In genomic region chr12:25994901-25995625, GRCh38 we compare ENCODE assay signal across 19 cellular contexts. TPM values are rescaled to one million over a fixed set of nuclear protein-coding genes. Genes with fewer than 3 reads are reported as not detected.
DNase-seq lines count a peak whose midpoint lies in the region; ATAC-seq, FAIRE-seq and TF ChIP-seq lines count a peak whose summit lies in the region.
"Had no signal": no experiment of that assay in that cellular context is flagged by ENCODE, and none has a peak within 500 bp of the region (broad histone marks: within the 10 kb centered on the region; RNA-seq: fewer than 3 reads in every experiment).

No MANE protein-coding gene starts in this region.

- no peak overlapping the region for H3K56ac ChIP-seq in H1 (replicated peaks; ENCODE audit: insufficient read length, low read depth, low read length)

- H2BK12ac ChIP-seq in H1 (ENCODE audit: low read depth, low read length), result no peak overlapping the region

- no peak for TF ChIP-seq RAD21 in H1 (IDR thresholded peaks at IDR 0.05 in 1 of 2, conservative IDR thresholded peaks at IDR 0.05 in 1 of 2; ENCODE audit: low read depth in 2 of 2, low read length in 2 of 2)

- H3K23ac ChIP-seq in H1 (ENCODE audit: insufficient read length), result no peak overlapping the region

- no peak for ATAC-seq in heart right ventricle
- ATAC-seq: natural killer cell; stimulated activated effector memory CD8-positive, alpha-beta T cell treated with anti-CD3 and anti-CD28 coated beads, Interleukin-12 subunit alpha, Interleukin-12 subunit beta, amount 100 ng/mL, for 72 hours had no signal

- 0 out of 4 replicates have a peak overlapping the region, but pooled peaks of 1 of the 2 experiments have one; percentile 7 for H3K4me2 ChIP-seq in H1 (ENCODE audit: insufficient read depth in 1 of 2, low read depth in 2 of 2, low read length in 2 of 2)

- H3K27ac ChIP-seq in left ventricle myocardium inferior (replicated peaks) (peak overlapping the region; percentile 27), heart right ventricle (no peak overlapping the region), H1 (ENCODE audit: low read depth, low read length) (no peak overlapping the region), uterus (peak overlapping the region; percentile 55 to 66)
- H3K27ac ChIP-seq: colonic mucosa, thyroid gland had no signal

- peaks cover 7% of the 10 kb centered on the region for H3K36me3 Mint-ChIP-seq in nephron (ENCODE audit: low read depth)
- H3K36me3 Mint-ChIP-seq: CD14-positive monocyte; natural killer cell; stimulated activated effector memory CD8-positive, alpha-beta T cell treated with anti-CD3 and anti-CD28 coated beads, Interleukin-12 subunit alpha, Interleukin-12 subunit beta, amount 100 ng/mL, for 72 hours had no signal

- H3K27ac Mint-ChIP-seq in nephron, result peak overlapping the region; percentile 1 to 64 (median 17)
- H3K27ac Mint-ChIP-seq: CD14-positive monocyte; natural killer cell; stimulated activated effector memory CD8-positive, alpha-beta T cell treated with anti-CD3 and anti-CD28 coated beads, Interleukin-12 subunit alpha, Interleukin-12 subunit beta, amount 100 ng/mL, for 72 hours had no signal

- no peak for TF ChIP-seq EP300 in H1 (IDR thresholded peaks at IDR 0.05; ENCODE audit: borderline replicate concordance in 1 of 2, low read depth in 2 of 2, low read length in 2 of 2)

- no peaks in the 10 kb centered on the region for H3K23me2 ChIP-seq in H1 (ENCODE audit: low read depth, low read length)

- H3K9me3 Mint-ChIP-seq in nephron, result no peaks in the 10 kb centered on the region
- H3K9me3 Mint-ChIP-seq: natural killer cell; stimulated activated effector memory CD8-positive, alpha-beta T cell treated with anti-CD3 and anti-CD28 coated beads, Interleukin-12 subunit alpha, Interleukin-12 subunit beta, amount 100 ng/mL, for 72 hours had no signal

- H3K4me1 ChIP-seq in left ventricle myocardium inferior (peaks cover 47% of the 10 kb centered on the region), heart right ventricle (peaks cover 0 to 51% (median 21%) of the 10 kb centered on the region in 9 donors), H1 (replicated peaks in 1 of 4; ENCODE audit: control insufficient read depth in 3 of 4, insufficient read depth in 4 of 4, low read length in 3 of 4) (peaks cover 2 to 29% (median 16%) of the 10 kb centered on the region in 4 experiments; a peak in 6 of 7 replicates), uterus (no peaks in the 10 kb centered on the region)
- H3K4me1 ChIP-seq: colonic mucosa had no signal

- H3K9ac ChIP-seq in H1 (replicated peaks in 1 of 4; ENCODE audit: extremely low read depth in 1 of 4, low read depth in 3 of 4, low read length in 3 of 4), result no peak overlapping the region

- H2AK5ac ChIP-seq in H1 (ENCODE audit: low read depth, low read length), result no peak overlapping the region

- H2BK5ac ChIP-seq in H1 (ENCODE audit: low read depth, low read length), result no peak overlapping the region

- DNase-seq in left ventricle myocardium inferior, result no peak
- DNase-seq in heart right ventricle, result no peak
- no peak for DNase-seq in H1 (ENCODE audit: low read depth in 1 of 2, low spot score in 2 of 2)
- DNase-seq in uterus, result no peak
- no peak for DNase-seq in HUDEP-2 (lab: John Stamatoyannopoulos, UW; ENCODE audit: unreplicated experiment in 76 of 76)
- no peak for DNase-seq in H7
- no peak for DNase-seq in hypothalamus (lab: John Stamatoyannopoulos, UW)
- DNase-seq: activated naive CD4-positive, alpha-beta T cell; colonic mucosa; natural killer cell; NCI-H1930; NCI-H446 treated with DMSO at 0.1 percent for 48 hours; thyroid gland had no signal

- TF ChIP-seq CTCF in left ventricle myocardium inferior (IDR thresholded peaks at IDR 0.05; ENCODE audit: borderline replicate concordance) (no peak), heart right ventricle (IDR thresholded peaks at IDR 0.05) (no peak), H1 (IDR thresholded peaks at IDR 0.05; ENCODE audit: control extremely low read depth in 1 of 3, insufficient read depth in 1 of 3, low read depth in 1 of 3, low read length in 3 of 3) (no peak), nephron (IDR thresholded peaks at IDR 0.05; ENCODE audit: unreplicated experiment in 3 of 3) (no peak), uterus (IDR thresholded peaks at IDR 0.05) (no peak)

- no peak overlapping the region for H3K14ac ChIP-seq in H1 (ENCODE audit: insufficient read length)

- no peak overlapping the region for H2AFZ ChIP-seq in H1 (ENCODE audit: low read length)

- intact Hi-C loops in left ventricle myocardium inferior (cut with micrococcal nuclease), result no loop called here
- intact Hi-C loops in heart right ventricle (cut with DNase I), result loop anchor here in 1 of 10 donors (5.0 kb wide), 1 partner anchor 33 kb away; no protein-coding TSS in a partner anchor
- intact Hi-C loops in uterus (cut with DNase I; ENCODE audit: low total_unique reads), result no loop called here

- H3K9me3 ChIP-seq in left ventricle myocardium inferior (replicated peaks) (no peaks in the 10 kb centered on the region), heart right ventricle (no peaks in the 10 kb centered on the region), H1 (ENCODE audit: insufficient read depth in 2 of 2, low read depth in 1 of 2, low read length in 1 of 2) (no peaks in the 10 kb centered on the region), uterus (no peaks in the 10 kb centered on the region)
- H3K9me3 ChIP-seq: colonic mucosa, thyroid gland had no signal

- TF ChIP-seq POLR2A in H1 (IDR thresholded peaks at IDR 0.05; ENCODE audit: control extremely low read depth in 1 of 2, low read depth in 2 of 2, low read length in 2 of 2) (no peak), uterus (IDR thresholded peaks at IDR 0.05) (no peak)

- no peaks in the 10 kb centered on the region; the same call in 1 of the 2 replicates for H3K79me1 ChIP-seq in H1 (ENCODE audit: low read depth, low read length)

- H3K36me3 ChIP-seq in left ventricle myocardium inferior (no peaks in the 10 kb centered on the region), heart right ventricle (no peaks in the 10 kb centered on the region), H1 (ENCODE audit: control insufficient read depth in 2 of 4, insufficient read depth in 4 of 4, low read length in 3 of 4) (no peaks in the 10 kb centered on the region), uterus (no peaks in the 10 kb centered on the region), H7 (replicated peaks; ENCODE audit: control insufficient read depth, insufficient read depth, low read length) (no peaks in the 10 kb centered on the region)
- H3K36me3 ChIP-seq: colonic mucosa, thyroid gland had no signal

- H2BK120ac ChIP-seq in H1 (replicated peaks; ENCODE audit: low read depth, low read length), result no peak overlapping the region

- H3K4me3 ChIP-seq in left ventricle myocardium inferior (no peak overlapping the region), heart right ventricle (no peak overlapping the region), H1 (ENCODE audit: extremely low read depth in 1 of 4, insufficient read depth in 2 of 4, low read depth in 3 of 4, low read length in 4 of 4) (no peak overlapping the region), uterus (no peak overlapping the region), H7 (ENCODE audit: insufficient read depth, low read depth, low read length) (no peak overlapping the region)
- H3K4me3 ChIP-seq: colonic mucosa, lung, thyroid gland had no signal

- CTCF ChIA-PET in H1 (lab: Charles Lee; ENCODE audit: partially characterized antibody), result interaction anchor here (1.8 kb wide), 1 partner anchor 22 kb away, joined by 4 read pairs; no protein-coding TSS in a partner anchor

- H4K20me1 ChIP-seq in H1 (replicated peaks in 1 of 2; ENCODE audit: control insufficient read depth in 1 of 2, insufficient read depth in 2 of 2, low read length in 2 of 2), result peaks cover 2 to 3% of the 10 kb centered on the region in 2 experiments

- H3K18ac ChIP-seq in H1 (ENCODE audit: extremely low read depth, low read length), result no peak overlapping the region

- POLR2A ChIA-PET in H1 (lab: Charles Lee; ENCODE audit: partially characterized antibody), result no interaction called here

- no peak overlapping the region for H2BK20ac ChIP-seq in H1 (ENCODE audit: low read length)

- no peak overlapping the region for H4K5ac ChIP-seq in H1 (ENCODE audit: insufficient read length, low read depth, low read length)

- H3K4ac ChIP-seq in H1 (replicated peaks; ENCODE audit: insufficient read length, low read depth, low read length), result no peak overlapping the region

- H4K91ac ChIP-seq in H1 (replicated peaks; ENCODE audit: insufficient read length, low read length), result no peak overlapping the region

- no peak overlapping the region for H3K4me3 Mint-ChIP-seq in nephron
- H3K4me3 Mint-ChIP-seq: CD14-positive monocyte; natural killer cell; stimulated activated effector memory CD8-positive, alpha-beta T cell treated with anti-CD3 and anti-CD28 coated beads, Interleukin-12 subunit alpha, Interleukin-12 subunit beta, amount 100 ng/mL, for 72 hours had no signal

- H3K4me1 Mint-ChIP-seq in nephron, result peaks cover 48% of the 10 kb centered on the region
- H3K4me1 Mint-ChIP-seq: CD14-positive monocyte; natural killer cell; stimulated activated effector memory CD8-positive, alpha-beta T cell treated with anti-CD3 and anti-CD28 coated beads, Interleukin-12 subunit alpha, Interleukin-12 subunit beta, amount 100 ng/mL, for 72 hours had no signal

- H2BK15ac ChIP-seq in H1 (ENCODE audit: low read length), result no peak overlapping the region

- no peak overlapping the region for H4K8ac ChIP-seq in H1 (ENCODE audit: extremely low read depth, insufficient read depth, low read length)

- WGBS in heart right ventricle, 2 donors, result 89 to 90% methylated on average over 2 of the region's 2 CpGs
- 61% methylated on average over 2 of the region's 2 CpGs; no CpG with 5 or more reads in 1 of the 2 experiments for WGBS in H1 (ENCODE audit: extremely low coverage in 1 of 2, insufficient coverage in 1 of 2, insufficient read length in 1 of 2, insufficient replicate concordance in 2 of 2, low coverage in 1 of 2, low lambda C conversion rate in 2 of 2, missing lambda C conversion rate in 1 of 2), 2 experiments

- H3K79me2 ChIP-seq in H1 (ENCODE audit: control insufficient read depth in 1 of 2, insufficient read depth in 2 of 2, low read length in 2 of 2), result peaks cover 3 to 90% of the 10 kb centered on the region in 2 experiments; a peak in 3 of 4 replicates

- H3K27me3 ChIP-seq in left ventricle myocardium inferior (ENCODE audit: low read depth) (no peaks in the 10 kb centered on the region), heart right ventricle (no peaks in the 10 kb centered on the region), H1 (replicated peaks in 1 of 4; ENCODE audit: control insufficient read depth in 3 of 4, extremely low read depth in 1 of 4, insufficient read depth in 3 of 4, low read length in 3 of 4) (no peaks in the 10 kb centered on the region), uterus (no peaks in the 10 kb centered on the region), H7 (ENCODE audit: control insufficient read depth, insufficient read depth, low read length) (no peaks in the 10 kb centered on the region)
- H3K27me3 ChIP-seq: colonic mucosa, thyroid gland had no signal

- no peaks in the 10 kb centered on the region for H3K27me3 Mint-ChIP-seq in nephron (ENCODE audit: low read depth)

- peak; percentile 91 for FAIRE-seq in H1 (lab: Jason Lieb, UNC)
- FAIRE-seq: endothelial cell of umbilical vein, TTC549 had no signal

RNA-seq across cellular contexts. Expression of gene RASSF8, which starts 36.6 kb away (rescaled TPM):
- total RNA-seq in left ventricle myocardium inferior (33.7 TPM), heart right ventricle (10 to 100 TPM; 18.8 to 43.9 (median 29.3) TPM), uterus (100 to 1,000 TPM in 2 of 4 donors, 10 to 100 TPM in 2; 54.1 to 174 (median 119) TPM)
- polyA plus RNA-seq in heart right ventricle (1 to 10 TPM; 5.7 to 6.0 TPM), H1 (2011; rRNA removed) (4.4 and 6.4 TPM in 2 replicates)
- total RNA-seq in H1 (2021; fragmentation: NEBNext Ultra II Directional; extraction: Animal tissue kit (Norgen Biotek cat#: 25700)), result 46.7 and 48.2 TPM in 2 replicates
- polyA plus RNA-seq in H1 (2011; cell fraction: cytosol; rRNA removed), result 8.0 TPM
- 17.9 TPM for polyA plus RNA-seq in H1 (2011; cell fraction: nucleus; rRNA removed)
- polyA plus RNA-seq in H1 (2012, experiment 1 of 2), result 16.7 to 27.0 TPM (median 22.0 TPM) in 4 replicates
- 0.94 TPM for polyA plus RNA-seq in H1 (2012, experiment 2 of 2)
- polyA plus RNA-seq in H1 (2013, experiment 1 of 2), result 17.4 TPM
- polyA plus RNA-seq in H1 (2013, experiment 2 of 2), result 14.5 TPM
- polyA minus RNA-seq in H1 (2011; rRNA and poly(A)+ RNA removed), result 54.9 and 97.5 TPM in 2 replicates
- polyA minus RNA-seq in H1 (2011; cell fraction: cytosol; rRNA and poly(A)+ RNA removed), result 20.3 TPM
- 79.4 TPM for polyA minus RNA-seq in H1 (2011; cell fraction: nucleus; rRNA and poly(A)+ RNA removed)
- 22.9 and 34.3 TPM in 2 replicates for total RNA-seq in H7 (2014; rRNA removed; shearing (Covaris generic))

Comparison
In these comparisons a context has a peak if more than half of its experiments do, and no peak if none do; other contexts are left out.
1. H3K27ac ChIP-seq: peak in left ventricle myocardium inferior (single experiment) and uterus (2 of 2); none in heart right ventricle (0 of 10) and H1 (single experiment).